ENCODE assay signal across 8 cellular contexts in genomic region chr12:124898200-124898950, GRCh38. TPM values are rescaled to one million over a fixed set of nuclear protein-coding genes. Genes with fewer than 3 reads are reported as not detected.
DNase-seq lines count a peak whose midpoint lies in the region; ATAC-seq and TF ChIP-seq lines count a peak whose summit lies in the region.

No MANE protein-coding gene starts in this region.

- peak; percentile 91 for DNase-seq in RPMI8226
- peak; percentile 47 for DNase-seq in activated T-helper 9 cell treated with anti-CD3 and anti-CD28 coated beads, Interleukin-2, amount 50 U/mL, for 16 hours (ENCODE audit: low read depth)
- peak; percentile 82 for DNase-seq in germinal center (ENCODE audit: low spot score)
- DNase-seq in sciatic nerve (ENCODE audit: low spot score): no peak
- DNase-seq in NCI-H2029 (lab: John Stamatoyannopoulos, UW): no peak
- DNase-seq in NCI-H748 treated with DMSO at 0.1 percent for 48 hours (lab: John Stamatoyannopoulos, UW): no peak

- intact Hi-C loops in sciatic nerve (cut with DNase I): no loop called here

- peak; percentile 82 for TF ChIP-seq CTCF in GM12874 (IDR thresholded peaks at IDR 0.05; ENCODE audit: insufficient read depth, low read depth, low read length)

- ATAC-seq in HG03457 (IDR thresholded peaks at IDR 0.05; ENCODE audit: unreplicated experiment): peak; percentile 37
- ATAC-seq in sciatic nerve: peak; percentile 79

RNA-seq across cellular contexts. Expression of gene UBC, which starts 16.1 kb away (rescaled TPM):
- 979 TPM for total RNA-seq in sciatic nerve

RNA-seq across cellular contexts. Expression of gene SCARB1, which starts 34.7 kb away (rescaled TPM):
- 69.2 TPM for total RNA-seq in sciatic nerve

Comparison
In these comparisons a context has a peak if more than half of its experiments do, and no peak if none do; other contexts are left out.
1. DNase-seq: peak in RPMI8226 (single experiment), activated T-helper 9 cell treated with anti-CD3 and anti-CD28 coated beads, Interleukin-2, amount 50 U/mL, for 16 hours (single experiment) and germinal center (single experiment); none in sciatic nerve (single experiment), NCI-H2029 (single experiment) and NCI-H748 treated with DMSO at 0.1 percent for 48 hours (single experiment).